Comparison of ENCODE assay signal across 8 cellular contexts in the genomic region with DNA sequence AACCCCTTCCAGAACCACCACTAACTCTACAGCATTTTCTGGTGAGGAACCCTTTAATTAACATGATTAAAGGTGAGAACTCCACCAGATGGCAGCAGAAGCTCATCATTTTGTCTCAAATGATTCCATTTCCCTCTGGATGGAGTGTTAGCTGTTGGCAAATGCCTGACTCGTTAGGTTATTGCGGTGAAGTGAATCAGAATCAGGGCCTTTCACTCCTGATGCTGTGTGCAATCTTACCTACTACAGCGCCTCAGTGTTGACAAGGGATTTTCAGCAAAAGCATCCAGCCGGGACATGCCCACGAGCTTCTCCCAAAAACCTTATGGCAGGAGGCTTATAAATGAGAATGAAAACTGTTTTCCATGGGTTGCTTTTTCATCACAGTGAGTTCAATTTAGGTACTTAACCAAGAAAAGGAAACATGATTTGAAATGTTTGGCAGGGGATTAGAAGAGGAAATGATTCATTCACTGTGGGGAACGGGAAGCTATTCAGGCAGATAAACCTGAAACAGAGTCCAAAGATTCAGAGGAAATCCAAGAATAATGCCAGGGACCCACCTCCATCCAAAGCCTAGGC. TPM values are rescaled to one million over a fixed set of nuclear protein-coding genes. Genes with fewer than 3 reads are reported as not detected.
A peak's percentile ranks its signal among the peaks of the same experiment; 100 is the strongest.
DNase-seq lines count a peak whose midpoint lies in the region; ATAC-seq and TF ChIP-seq lines count a peak whose summit lies in the region.

No MANE protein-coding gene starts in this region.

- TF ChIP-seq CTCF in AG10803 (conservative IDR thresholded peaks at IDR 0.05; ENCODE audit: low read length) (peak; percentile 67), coronary artery (IDR thresholded peaks at IDR 0.05) (no peak)

- peak overlapping the region; percentile 12 to 75 for H3K27ac ChIP-seq in coronary artery

- DNase-seq in AG10803 (ENCODE audit: low read depth): peak; percentile 94
- DNase-seq in NCI-H2081 (lab: John Stamatoyannopoulos, UW): peak; percentile 53 to 74
- DNase-seq in UCSD-AML1 (lab: John Stamatoyannopoulos, UW; ENCODE audit: unreplicated experiment): peak; percentile 18
- no peak for DNase-seq in coronary artery (ENCODE audit: low spot score)
- DNase-seq in left colon: peak; percentile 40 to 55
- DNase-seq in stimulated activated CD4-positive, alpha-beta T cell treated with anti-CD3 and anti-CD28 coated beads, Interleukin-2, amount 100 ng/mL, for 48 hours: peak; percentile 28 to 47
- no peak for DNase-seq in mesenteric fat pad (ENCODE audit: low spot score)

- intact Hi-C loops in left colon (cut with DNase I, micrococcal nuclease): loop anchor here in 1 of 2 donors (5.0 kb wide), 1 partner anchor 548 kb away; no protein-coding TSS in a partner anchor

- ATAC-seq in GM18868 (IDR thresholded peaks at IDR 0.05; ENCODE audit: unreplicated experiment) (peak; percentile 57), left colon (peak; percentile 72)

- peak overlapping the region; percentile 31 for H3K4me3 ChIP-seq in AG10803 (ENCODE audit: low read length)
- H3K4me3 ChIP-seq in coronary artery: peak overlapping the region; percentile 54

RNA-seq across cellular contexts. Expression of gene CAST, which starts 48.0 kb away (rescaled TPM):
- total RNA-seq in left colon (100 to 1,000 TPM; 399 TPM), mesenteric fat pad (299 TPM)

Comparison
In these comparisons a context has a peak if more than half of its experiments do, and no peak if none do; other contexts are left out.
1. DNase-seq: peak in AG10803 (single experiment), NCI-H2081 (2 of 2), UCSD-AML1 (single experiment), left colon (2 of 2) and stimulated activated CD4-positive, alpha-beta T cell treated with anti-CD3 and anti-CD28 coated beads, Interleukin-2, amount 100 ng/mL, for 48 hours (2 of 2); none in coronary artery (single experiment) and mesenteric fat pad (single experiment).